Comparison of ENCODE assay signal across 1 cellular context in genomic region chr1:234643111-234643849, GRCh38.
A peak's percentile ranks its signal among the peaks of the same experiment; 100 is the strongest.
TF ChIP-seq lines count a peak whose summit lies in the region.

No MANE protein-coding gene starts in this region.

TF ChIP-seq in HepG2, 621 proteins besides CTCF, POLR2A, EP300 and RAD21 (continued from another document):
- TF ChIP-seq RBM22 (optimal IDR thresholded peaks at IDR 0.05; ENCODE audit: low read length) (peak; percentile 39), ZNF180 (CRISPR knock-in tag; IDR thresholded peaks at IDR 0.05; ENCODE audit: borderline replicate concordance, low read depth) (no peak), ZNF550 (CRISPR knock-in tag; IDR thresholded peaks at IDR 0.05; ENCODE audit: borderline replicate concordance) (no peak), ATF5 (CRISPR knock-in tag; IDR thresholded peaks at IDR 0.05; ENCODE audit: low read depth) (no peak; the same call in 1 of the 2 replicates), ZNF44 (CRISPR knock-in tag; IDR thresholded peaks at IDR 0.05) (no peak), ZNF253 (CRISPR knock-in tag; IDR thresholded peaks at IDR 0.05; ENCODE audit: borderline replicate concordance) (no peak), SNAPC2 (CRISPR knock-in tag; IDR thresholded peaks at IDR 0.05) (no peak), ZSCAN22 (CRISPR knock-in tag; IDR thresholded peaks at IDR 0.05) (no peak), SMAD3 (CRISPR knock-in tag; IDR thresholded peaks at IDR 0.05) (peak; percentile 98), NR2F6 (IDR thresholded peaks at IDR 0.05) (peak; percentile 92), NR2F6 (CRISPR knock-in tag; IDR thresholded peaks at IDR 0.05) (peak; percentile 88), ZMYM2 (CRISPR knock-in tag; IDR thresholded peaks at IDR 0.05) (peak; percentile 87; the same call in 1 of the 2 replicates), ZBTB21 (CRISPR knock-in tag; IDR thresholded peaks at IDR 0.05) (0 out of 2 replicates have a peak, but pooled peaks have one; percentile 51), CAMTA2 (CRISPR knock-in tag; IDR thresholded peaks at IDR 0.05; ENCODE audit: borderline replicate concordance) (no peak), ZNF484 (CRISPR knock-in tag; IDR thresholded peaks at IDR 0.05; ENCODE audit: borderline replicate concordance, low read depth) (no peak), ZNF282 (IDR thresholded peaks at IDR 0.05; ENCODE audit: partially characterized antibody) (no peak), CBFB (CRISPR knock-in tag; IDR thresholded peaks at IDR 0.05) (peak; percentile 94), STAT6 (CRISPR knock-in tag; IDR thresholded peaks at IDR 0.05; ENCODE audit: borderline replicate concordance) (peak; percentile 66; the same call in 1 of the 2 replicates), ZNF543 (CRISPR knock-in tag; IDR thresholded peaks at IDR 0.05) (0 out of 2 replicates have a peak, but pooled peaks have one; percentile 54), KDM4B (CRISPR knock-in tag; IDR thresholded peaks at IDR 0.05) (peak; percentile 76; the same call in 1 of the 2 replicates), PAX8 (CRISPR knock-in tag; IDR thresholded peaks at IDR 0.05; ENCODE audit: borderline replicate concordance) (no peak), ZFP41 (CRISPR knock-in tag; IDR thresholded peaks at IDR 0.05; ENCODE audit: borderline replicate concordance) (no peak), ZBTB3 (CRISPR knock-in tag; IDR thresholded peaks at IDR 0.05; ENCODE audit: borderline replicate concordance, low read depth) (peak; percentile 73; the same call in 1 of the 2 replicates), NBN (conservative IDR thresholded peaks at IDR 0.05) (no peak), MAFK (conservative IDR thresholded peaks at IDR 0.05 in 1 of 2, IDR thresholded peaks at IDR 0.05 in 1 of 2; ENCODE audit: low read length in 2 of 2) (peak; percentile 80 to 92), HNRNPUL1 (IDR thresholded peaks at IDR 0.05; ENCODE audit: low read depth, low read length) (peak; percentile 95), NPAS2 (CRISPR knock-in tag; IDR thresholded peaks at IDR 0.05; ENCODE audit: borderline replicate concordance) (peak; percentile 77; the same call in 1 of the 2 replicates), TBX3 (IDR thresholded peaks at IDR 0.05; ENCODE audit: borderline replicate concordance) (peak; percentile 99)
- TF ChIP-seq, protein P1, sequence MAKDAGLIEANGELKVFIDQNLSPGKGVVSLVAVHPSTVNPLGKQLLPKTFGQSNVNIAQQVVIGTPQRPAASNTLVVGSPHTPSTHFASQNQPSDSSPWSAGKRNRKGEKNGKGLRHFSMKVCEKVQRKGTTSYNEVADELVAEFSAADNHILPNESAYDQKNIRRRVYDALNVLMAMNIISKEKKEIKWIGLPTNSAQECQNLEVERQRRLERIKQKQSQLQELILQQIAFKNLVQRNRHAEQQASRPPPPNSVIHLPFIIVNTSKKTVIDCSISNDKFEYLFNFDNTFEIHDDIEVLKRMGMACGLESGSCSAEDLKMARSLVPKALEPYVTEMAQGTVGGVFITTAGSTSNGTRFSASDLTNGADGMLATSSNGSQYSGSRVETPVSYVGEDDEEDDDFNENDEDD (CRISPR knock-in tag; IDR thresholded peaks at IDR 0.05; ENCODE audit: borderline replicate concordance), result peak; percentile 51; the same call in 1 of the 2 replicates
- TF ChIP-seq, protein P2, sequence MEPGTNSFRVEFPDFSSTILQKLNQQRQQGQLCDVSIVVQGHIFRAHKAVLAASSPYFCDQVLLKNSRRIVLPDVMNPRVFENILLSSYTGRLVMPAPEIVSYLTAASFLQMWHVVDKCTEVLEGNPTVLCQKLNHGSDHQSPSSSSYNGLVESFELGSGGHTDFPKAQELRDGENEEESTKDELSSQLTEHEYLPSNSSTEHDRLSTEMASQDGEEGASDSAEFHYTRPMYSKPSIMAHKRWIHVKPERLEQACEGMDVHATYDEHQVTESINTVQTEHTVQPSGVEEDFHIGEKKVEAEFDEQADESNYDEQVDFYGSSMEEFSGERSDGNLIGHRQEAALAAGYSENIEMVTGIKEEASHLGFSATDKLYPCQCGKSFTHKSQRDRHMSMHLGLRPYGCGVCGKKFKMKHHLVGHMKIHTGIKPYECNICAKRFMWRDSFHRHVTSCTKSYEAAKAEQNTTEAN (CRISPR knock-in tag; conservative IDR thresholded peaks at IDR 0.05), result peak; percentile 99
- TF ChIP-seq, protein P3, sequence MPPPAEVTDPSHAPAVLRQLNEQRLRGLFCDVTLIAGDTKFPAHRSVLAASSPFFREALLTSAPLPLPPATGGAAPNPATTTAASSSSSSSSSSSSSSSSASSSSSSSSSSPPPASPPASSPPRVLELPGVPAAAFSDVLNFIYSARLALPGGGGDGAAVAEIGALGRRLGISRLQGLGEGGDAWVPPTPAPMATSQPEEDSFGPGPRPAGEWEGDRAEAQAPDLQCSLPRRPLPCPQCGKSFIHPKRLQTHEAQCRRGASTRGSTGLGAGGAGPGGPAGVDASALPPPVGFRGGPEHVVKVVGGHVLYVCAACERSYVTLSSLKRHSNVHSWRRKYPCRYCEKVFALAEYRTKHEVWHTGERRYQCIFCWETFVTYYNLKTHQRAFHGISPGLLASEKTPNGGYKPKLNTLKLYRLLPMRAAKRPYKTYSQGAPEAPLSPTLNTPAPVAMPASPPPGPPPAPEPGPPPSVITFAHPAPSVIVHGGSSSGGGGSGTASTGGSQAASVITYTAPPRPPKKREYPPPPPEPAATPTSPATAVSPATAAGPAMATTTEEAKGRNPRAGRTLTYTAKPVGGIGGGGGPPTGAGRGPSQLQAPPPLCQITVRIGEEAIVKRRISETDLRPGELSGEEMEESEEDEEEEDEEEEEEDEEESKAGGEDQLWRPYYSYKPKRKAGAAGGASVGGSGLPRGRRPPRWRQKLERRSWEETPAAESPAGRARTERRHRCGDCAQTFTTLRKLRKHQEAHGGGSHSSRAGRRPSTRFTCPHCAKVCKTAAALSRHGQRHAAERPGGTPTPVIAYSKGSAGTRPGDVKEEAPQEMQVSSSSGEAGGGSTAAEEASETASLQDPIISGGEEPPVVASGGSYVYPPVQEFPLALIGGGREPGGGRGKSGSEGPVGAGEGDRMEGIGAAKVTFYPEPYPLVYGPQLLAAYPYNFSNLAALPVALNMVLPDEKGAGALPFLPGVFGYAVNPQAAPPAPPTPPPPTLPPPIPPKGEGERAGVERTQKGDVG (CRISPR knock-in tag; IDR thresholded peaks at IDR 0.05; ENCODE audit: borderline replicate concordance), result peak; percentile 99; the same call in 1 of the 2 replicates
- TF ChIP-seq, protein P4, sequence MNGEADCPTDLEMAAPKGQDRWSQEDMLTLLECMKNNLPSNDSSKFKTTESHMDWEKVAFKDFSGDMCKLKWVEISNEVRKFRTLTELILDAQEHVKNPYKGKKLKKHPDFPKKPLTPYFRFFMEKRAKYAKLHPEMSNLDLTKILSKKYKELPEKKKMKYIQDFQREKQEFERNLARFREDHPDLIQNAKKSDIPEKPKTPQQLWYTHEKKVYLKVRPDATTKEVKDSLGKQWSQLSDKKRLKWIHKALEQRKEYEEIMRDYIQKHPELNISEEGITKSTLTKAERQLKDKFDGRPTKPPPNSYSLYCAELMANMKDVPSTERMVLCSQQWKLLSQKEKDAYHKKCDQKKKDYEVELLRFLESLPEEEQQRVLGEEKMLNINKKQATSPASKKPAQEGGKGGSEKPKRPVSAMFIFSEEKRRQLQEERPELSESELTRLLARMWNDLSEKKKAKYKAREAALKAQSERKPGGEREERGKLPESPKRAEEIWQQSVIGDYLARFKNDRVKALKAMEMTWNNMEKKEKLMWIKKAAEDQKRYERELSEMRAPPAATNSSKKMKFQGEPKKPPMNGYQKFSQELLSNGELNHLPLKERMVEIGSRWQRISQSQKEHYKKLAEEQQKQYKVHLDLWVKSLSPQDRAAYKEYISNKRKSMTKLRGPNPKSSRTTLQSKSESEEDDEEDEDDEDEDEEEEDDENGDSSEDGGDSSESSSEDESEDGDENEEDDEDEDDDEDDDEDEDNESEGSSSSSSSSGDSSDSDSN (CRISPR knock-in tag; IDR thresholded peaks at IDR 0.05), result peak; percentile 60
- TF ChIP-seq, protein P5, sequence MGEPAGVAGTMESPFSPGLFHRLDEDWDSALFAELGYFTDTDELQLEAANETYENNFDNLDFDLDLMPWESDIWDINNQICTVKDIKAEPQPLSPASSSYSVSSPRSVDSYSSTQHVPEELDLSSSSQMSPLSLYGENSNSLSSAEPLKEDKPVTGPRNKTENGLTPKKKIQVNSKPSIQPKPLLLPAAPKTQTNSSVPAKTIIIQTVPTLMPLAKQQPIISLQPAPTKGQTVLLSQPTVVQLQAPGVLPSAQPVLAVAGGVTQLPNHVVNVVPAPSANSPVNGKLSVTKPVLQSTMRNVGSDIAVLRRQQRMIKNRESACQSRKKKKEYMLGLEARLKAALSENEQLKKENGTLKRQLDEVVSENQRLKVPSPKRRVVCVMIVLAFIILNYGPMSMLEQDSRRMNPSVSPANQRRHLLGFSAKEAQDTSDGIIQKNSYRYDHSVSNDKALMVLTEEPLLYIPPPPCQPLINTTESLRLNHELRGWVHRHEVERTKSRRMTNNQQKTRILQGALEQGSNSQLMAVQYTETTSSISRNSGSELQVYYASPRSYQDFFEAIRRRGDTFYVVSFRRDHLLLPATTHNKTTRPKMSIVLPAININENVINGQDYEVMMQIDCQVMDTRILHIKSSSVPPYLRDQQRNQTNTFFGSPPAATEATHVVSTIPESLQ (CRISPR knock-in tag; conservative IDR thresholded peaks at IDR 0.05), result no peak
